8 cellular contexts compared by ENCODE assay signal in genomic region chr12:12704593-12705230, GRCh38. TPM values are rescaled to one million over a fixed set of nuclear protein-coding genes. Genes with fewer than 3 reads are reported as not detected.
DNase-seq lines count a peak whose midpoint lies in the region; ATAC-seq, FAIRE-seq and TF ChIP-seq lines count a peak whose summit lies in the region.

No MANE protein-coding gene starts in this region.

- H3K56ac ChIP-seq in H1 (replicated peaks; ENCODE audit: insufficient read length, low read depth, low read length): no peak overlapping the region

- WGBS in H1 (ENCODE audit: extremely low coverage in 1 of 2, insufficient coverage in 1 of 2, insufficient read length in 1 of 2, insufficient replicate concordance in 2 of 2, low coverage in 1 of 2, low lambda C conversion rate in 2 of 2, missing lambda C conversion rate in 1 of 2), 2 experiments: 56% methylated on average over 7 of the region's 7 CpGs; no CpG with 5 or more reads in 1 of the 2 experiments

- H2BK20ac ChIP-seq in H1 (ENCODE audit: low read length): no peak overlapping the region

- TF ChIP-seq RAD21 in H1 (IDR thresholded peaks at IDR 0.05 in 1 of 2, conservative IDR thresholded peaks at IDR 0.05 in 1 of 2; ENCODE audit: low read depth in 2 of 2, low read length in 2 of 2): peak; percentile 100

- no peak overlapping the region for H3K4ac ChIP-seq in H1 (replicated peaks; ENCODE audit: insufficient read length, low read depth, low read length)

- no peak overlapping the region for H3K4me3 ChIP-seq in H1 (ENCODE audit: extremely low read depth in 1 of 4, insufficient read depth in 2 of 4, low read depth in 3 of 4, low read length in 4 of 4)

- FAIRE-seq in H1 (lab: Jason Lieb, UNC): peak; percentile 98

- H3K36me3 Mint-ChIP-seq in activated naive CD8-positive, alpha-beta T cell: no peaks in the 10 kb centered on the region
- H3K36me3 Mint-ChIP-seq in activated naive CD8-positive, alpha-beta T cell treated with anti-CD3 and anti-CD28 coated beads for 36 hours: no peaks in the 10 kb centered on the region
- no peaks in the 10 kb centered on the region for H3K36me3 Mint-ChIP-seq in memory B cell

- H3K14ac ChIP-seq in H1 (ENCODE audit: insufficient read length): no peak overlapping the region

- H4K91ac ChIP-seq in H1 (replicated peaks; ENCODE audit: insufficient read length, low read length): no peak overlapping the region

- peak; percentile 44 to 99 (median 99) for TF ChIP-seq CTCF in H1 (IDR thresholded peaks at IDR 0.05; ENCODE audit: control extremely low read depth in 1 of 3, insufficient read depth in 1 of 3, low read depth in 1 of 3, low read length in 3 of 3)

- no peaks in the 10 kb centered on the region for H3K79me1 ChIP-seq in H1 (ENCODE audit: low read depth, low read length)

- peak; percentile 99 for ATAC-seq in memory B cell (ENCODE audit: low read depth)
- no peak for ATAC-seq in GM18505 (IDR thresholded peaks at IDR 0.05; ENCODE audit: unreplicated experiment)

- H3K23ac ChIP-seq in H1 (ENCODE audit: insufficient read length): no peak overlapping the region

- H2AFZ ChIP-seq in H1 (ENCODE audit: low read length): no peak overlapping the region

- no peak for DNase-seq in activated naive CD8-positive, alpha-beta T cell treated with anti-CD3 and anti-CD28 coated beads for 36 hours
- peak; percentile 91 for DNase-seq in HCEC 1CT
- DNase-seq in NCI-H128 (lab: John Stamatoyannopoulos, UW; ENCODE audit: unreplicated experiment): peak; percentile 53
- DNase-seq in SK-N-DZ (ENCODE audit: low spot score): peak; percentile 93
- no peak for DNase-seq in H1 (ENCODE audit: low read depth in 1 of 2, low spot score in 2 of 2)
- DNase-seq in memory B cell (ENCODE audit: low spot score in 2 of 2): no peak

- H3K23me2 ChIP-seq in H1 (ENCODE audit: low read depth, low read length): no peaks in the 10 kb centered on the region

- H2AK5ac ChIP-seq in H1 (ENCODE audit: low read depth, low read length): no peak overlapping the region

- no peak overlapping the region for H3K9ac ChIP-seq in H1 (replicated peaks in 1 of 4; ENCODE audit: extremely low read depth in 1 of 4, low read depth in 3 of 4, low read length in 3 of 4)

- no peak overlapping the region for H2BK5ac ChIP-seq in H1 (ENCODE audit: low read depth, low read length)

- H3K4me3 Mint-ChIP-seq in activated naive CD8-positive, alpha-beta T cell: peak overlapping the region; percentile 57
- no peak overlapping the region for H3K4me3 Mint-ChIP-seq in activated naive CD8-positive, alpha-beta T cell treated with anti-CD3 and anti-CD28 coated beads for 36 hours
- no peak overlapping the region for H3K4me3 Mint-ChIP-seq in memory B cell

- H3K4me2 ChIP-seq in H1 (ENCODE audit: insufficient read depth in 1 of 2, low read depth in 2 of 2, low read length in 2 of 2): no peak overlapping the region

- no peak overlapping the region for H3K18ac ChIP-seq in H1 (ENCODE audit: extremely low read depth, low read length)

- no peak overlapping the region for H4K5ac ChIP-seq in H1 (ENCODE audit: insufficient read length, low read depth, low read length)

- H3K4me1 ChIP-seq in H1 (replicated peaks in 1 of 4; ENCODE audit: control insufficient read depth in 3 of 4, insufficient read depth in 4 of 4, low read length in 3 of 4): peaks cover 0 to 5% (median 2%) of the 10 kb centered on the region in 4 experiments; a peak in 4 of 7 replicates

- no peak overlapping the region for H4K8ac ChIP-seq in H1 (ENCODE audit: extremely low read depth, insufficient read depth, low read length)

- no peak for TF ChIP-seq EP300 in H1 (IDR thresholded peaks at IDR 0.05; ENCODE audit: borderline replicate concordance in 1 of 2, low read depth in 2 of 2, low read length in 2 of 2)

- no peak overlapping the region for H2BK12ac ChIP-seq in H1 (ENCODE audit: low read depth, low read length)

- H3K36me3 ChIP-seq in H1 (ENCODE audit: control insufficient read depth in 2 of 4, insufficient read depth in 4 of 4, low read length in 3 of 4): no peaks in the 10 kb centered on the region

- no peaks in the 10 kb centered on the region for H3K27me3 ChIP-seq in H1 (replicated peaks in 1 of 4; ENCODE audit: control insufficient read depth in 3 of 4, extremely low read depth in 1 of 4, insufficient read depth in 3 of 4, low read length in 3 of 4)

- no peak for TF ChIP-seq POLR2A in H1 (IDR thresholded peaks at IDR 0.05; ENCODE audit: control extremely low read depth in 1 of 2, low read depth in 2 of 2, low read length in 2 of 2)
- TF ChIP-seq POLR2A in GM18505 (IDR thresholded peaks at IDR 0.05; ENCODE audit: borderline replicate concordance, extremely low read depth, insufficient read depth, insufficient read length): no peak

- H2BK120ac ChIP-seq in H1 (replicated peaks; ENCODE audit: low read depth, low read length): no peak overlapping the region

- CTCF ChIA-PET in H1 (lab: Charles Lee; ENCODE audit: partially characterized antibody): interaction anchor here (0.6 to 5.0 kb wide), 41 partner anchors 9 to 1987 kb away, joined by 3 to 49 read pairs (median 4); partner anchors contain the start of genes CDKN1B and MANSC1

- POLR2A ChIA-PET in H1 (lab: Charles Lee; ENCODE audit: partially characterized antibody): interaction anchor here (0.6 kb wide), 1 partner anchor 10 kb away, joined by 4 read pairs; no protein-coding TSS in a partner anchor

- H4K20me1 ChIP-seq in H1 (replicated peaks in 1 of 2; ENCODE audit: control insufficient read depth in 1 of 2, insufficient read depth in 2 of 2, low read length in 2 of 2): no peaks in the 10 kb centered on the region

- no peak overlapping the region for H3K27ac ChIP-seq in H1 (ENCODE audit: low read depth, low read length)

- H3K9me3 Mint-ChIP-seq in activated naive CD8-positive, alpha-beta T cell (ENCODE audit: low read depth): no peaks in the 10 kb centered on the region
- H3K9me3 Mint-ChIP-seq in activated naive CD8-positive, alpha-beta T cell treated with anti-CD3 and anti-CD28 coated beads for 36 hours: no peaks in the 10 kb centered on the region
- no peaks in the 10 kb centered on the region for H3K9me3 Mint-ChIP-seq in memory B cell

- H2BK15ac ChIP-seq in H1 (ENCODE audit: low read length): no peak overlapping the region

- H3K27me3 Mint-ChIP-seq in activated naive CD8-positive, alpha-beta T cell: no peaks in the 10 kb centered on the region
- no peaks in the 10 kb centered on the region for H3K27me3 Mint-ChIP-seq in activated naive CD8-positive, alpha-beta T cell treated with anti-CD3 and anti-CD28 coated beads for 36 hours
- no peaks in the 10 kb centered on the region for H3K27me3 Mint-ChIP-seq in memory B cell

- H3K9me3 ChIP-seq in H1 (ENCODE audit: insufficient read depth in 2 of 2, low read depth in 1 of 2, low read length in 1 of 2): no peaks in the 10 kb centered on the region

- H3K27ac Mint-ChIP-seq in activated naive CD8-positive, alpha-beta T cell: peak overlapping the region; percentile 66
- no peak overlapping the region for H3K27ac Mint-ChIP-seq in activated naive CD8-positive, alpha-beta T cell treated with anti-CD3 and anti-CD28 coated beads for 36 hours
- no peak overlapping the region for H3K27ac Mint-ChIP-seq in memory B cell

- H3K79me2 ChIP-seq in H1 (ENCODE audit: control insufficient read depth in 1 of 2, insufficient read depth in 2 of 2, low read length in 2 of 2): no peaks in the 10 kb centered on the region

- peaks cover 13% of the 10 kb centered on the region for H3K4me1 Mint-ChIP-seq in activated naive CD8-positive, alpha-beta T cell (ENCODE audit: low read depth)
- peaks cover 12% of the 10 kb centered on the region for H3K4me1 Mint-ChIP-seq in activated naive CD8-positive, alpha-beta T cell treated with anti-CD3 and anti-CD28 coated beads for 36 hours
- H3K4me1 Mint-ChIP-seq in memory B cell: peaks cover 8% of the 10 kb centered on the region

TF ChIP-seq in H1, 55 proteins besides CTCF, POLR2A, EP300 and RAD21 (continues in another document):
- TF ChIP-seq BCL11A (IDR thresholded peaks at IDR 0.05; ENCODE audit: low read depth in 2 of 2, low read length in 2 of 2) (peak in 1 of 2 experiments; percentile 41), SIX5 (IDR thresholded peaks at IDR 0.05; ENCODE audit: low read depth, low read length) (no peak), TAF1 (IDR thresholded peaks at IDR 0.05; ENCODE audit: low read depth, low read length) (no peak), CHD1 (IDR thresholded peaks at IDR 0.05; ENCODE audit: low read depth, low read length) (no peak), TCF12 (IDR thresholded peaks at IDR 0.05; ENCODE audit: low read depth, low read length) (0 out of 2 replicates have a peak, but pooled peaks have one; percentile 71), EZH2 (IDR thresholded peaks at IDR 0.05; ENCODE audit: low read depth, low read length, severe bottlenecking) (no peak), GABPA (IDR thresholded peaks at IDR 0.05; ENCODE audit: borderline replicate concordance, insufficient read depth, low read length) (no peak)

RNA-seq across cellular contexts. Expression of gene GPR19, which starts 8.7 kb away (rescaled TPM):
- 10 to 100 TPM; 10.3 to 11.3 TPM for total RNA-seq in activated naive CD8-positive, alpha-beta T cell treated with anti-CD3 and anti-CD28 coated beads for 36 hours
- 19.7 and 20.4 TPM in 2 replicates for polyA plus RNA-seq in SK-N-DZ (2014; cell fraction: cytosol; rRNA removed)
- 8.6 and 11.2 TPM in 2 replicates for polyA plus RNA-seq in SK-N-DZ (2014; cell fraction: nucleus; rRNA removed)
- total RNA-seq in H1 (2021; fragmentation: NEBNext Ultra II Directional; extraction: Animal tissue kit (Norgen Biotek cat#: 25700)): 17.1 and 19.1 TPM in 2 replicates
- polyA plus RNA-seq in H1 (2011; rRNA removed): 10.9 and 19.3 TPM in 2 replicates
- polyA plus RNA-seq in H1 (2011; cell fraction: cytosol; rRNA removed): 13.2 TPM
- polyA plus RNA-seq in H1 (2011; cell fraction: nucleus; rRNA removed): 9.3 TPM
- polyA plus RNA-seq in H1 (2012, experiment 1 of 2): 12.8 to 15.4 TPM (median 14.3 TPM) in 4 replicates
- polyA plus RNA-seq in H1 (2012, experiment 2 of 2): 2.7 TPM
- polyA plus RNA-seq in H1 (2013, experiment 1 of 2): 20.5 TPM
- polyA plus RNA-seq in H1 (2013, experiment 2 of 2): 21.2 TPM
- polyA minus RNA-seq in H1 (2011; rRNA and poly(A)+ RNA removed): 27.4 and 30.6 TPM in 2 replicates
- 6.8 TPM for polyA minus RNA-seq in H1 (2011; cell fraction: cytosol; rRNA and poly(A)+ RNA removed)
- polyA minus RNA-seq in H1 (2011; cell fraction: nucleus; rRNA and poly(A)+ RNA removed): 21.1 TPM

RNA-seq across cellular contexts. Expression of gene CDKN1B, which starts 12.5 kb away (rescaled TPM):
- 10 to 100 TPM; 26.0 to 26.1 TPM for total RNA-seq in activated naive CD8-positive, alpha-beta T cell treated with anti-CD3 and anti-CD28 coated beads for 36 hours
- polyA plus RNA-seq in SK-N-DZ (2014; cell fraction: cytosol; rRNA removed): 109 and 132 TPM in 2 replicates
- polyA plus RNA-seq in SK-N-DZ (2014; cell fraction: nucleus; rRNA removed): 65.7 and 67.7 TPM in 2 replicates
- total RNA-seq in H1 (2021; fragmentation: NEBNext Ultra II Directional; extraction: Animal tissue kit (Norgen Biotek cat#: 25700)): 27.2 and 28.8 TPM in 2 replicates
- polyA plus RNA-seq in H1 (2011; rRNA removed): 6.5 and 9.4 TPM in 2 replicates
- 11.1 TPM for polyA plus RNA-seq in H1 (2011; cell fraction: cytosol; rRNA removed)
- 9.4 TPM for polyA plus RNA-seq in H1 (2011; cell fraction: nucleus; rRNA removed)
- polyA plus RNA-seq in H1 (2012, experiment 1 of 2): 14.5 to 18.1 TPM (median 17.0 TPM) in 4 replicates
- 8.3 TPM for polyA plus RNA-seq in H1 (2012, experiment 2 of 2)
- polyA plus RNA-seq in H1 (2013, experiment 1 of 2): 15.1 TPM
- 14.9 TPM for polyA plus RNA-seq in H1 (2013, experiment 2 of 2)
- 4.2 and 6.1 TPM in 2 replicates for polyA minus RNA-seq in H1 (2011; rRNA and poly(A)+ RNA removed)
- 18.7 TPM for polyA minus RNA-seq in H1 (2011; cell fraction: cytosol; rRNA and poly(A)+ RNA removed)
- polyA minus RNA-seq in H1 (2011; cell fraction: nucleus; rRNA and poly(A)+ RNA removed): 11.4 TPM

Comparison
In these comparisons a context has a peak if more than half of its experiments do, and no peak if none do; other contexts are left out.
1. DNase-seq: peak in HCEC 1CT (single experiment), NCI-H128 (single experiment) and SK-N-DZ (single experiment); none in activated naive CD8-positive, alpha-beta T cell treated with anti-CD3 and anti-CD28 coated beads for 36 hours (single experiment), H1 (0 of 2) and memory B cell (0 of 2).